In the genomic region with DNA sequence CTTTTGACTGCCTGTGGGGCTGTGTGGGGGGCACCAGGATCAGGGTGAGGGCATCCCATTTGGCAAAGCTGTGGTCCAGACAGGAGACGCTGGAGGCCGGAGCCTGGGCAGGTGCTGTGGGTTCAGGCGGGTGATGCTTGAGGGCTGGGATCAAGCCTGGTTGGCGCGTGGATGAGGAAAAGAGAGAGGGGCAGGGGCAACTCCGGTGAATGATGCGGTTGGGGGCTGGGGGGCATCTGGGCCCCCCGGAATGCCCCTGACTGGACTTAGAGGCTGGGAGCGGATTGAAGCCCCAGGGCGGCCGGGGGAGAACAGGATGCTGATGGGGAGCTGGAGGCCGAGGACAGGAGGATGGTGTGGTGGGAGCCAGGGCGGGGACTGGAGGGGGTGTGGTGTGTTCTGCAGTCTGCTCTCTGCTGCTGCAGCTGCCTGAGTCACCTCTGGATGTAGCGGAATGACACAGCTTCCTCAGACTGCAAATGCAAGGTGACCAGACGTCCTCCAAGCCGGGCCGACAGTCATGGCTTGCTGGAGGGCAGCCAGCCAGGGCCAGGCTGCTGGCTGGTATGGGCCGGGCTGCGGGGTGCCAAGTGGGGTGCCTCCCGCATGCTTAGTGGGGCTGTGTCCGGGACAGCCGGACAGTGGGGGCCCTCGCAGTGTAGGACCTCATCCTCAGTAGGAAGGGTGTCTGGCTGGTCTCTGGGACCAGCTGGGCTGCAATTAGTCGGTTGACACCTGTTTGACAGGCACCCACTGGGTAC, we compare ENCODE assay signal across 8 cellular contexts. TPM values are rescaled to one million over a fixed set of nuclear protein-coding genes. Genes with fewer than 3 reads are reported as not detected.
DNase-seq lines count a peak whose midpoint lies in the region; ATAC-seq and TF ChIP-seq lines count a peak whose summit lies in the region.

No MANE protein-coding gene starts in this region.

- H3K4me3 Mint-ChIP-seq in Caco-2 (ENCODE audit: unreplicated experiment): peak overlapping the region; percentile 18
- peak overlapping the region; percentile 88 for H3K4me3 Mint-ChIP-seq in activated T-helper 2 cell treated with anti-CD3 and anti-CD28 coated beads, Interferon-gamma antibody, Interleukin-2, Interleukin-4, amounts not matched to agents 10 μg/mL and 5 μg/mL and 100 μg/mL, durations not matched to agents 14 hours and 24 hours and 36 hours (ENCODE audit: low read depth)
- no peak overlapping the region for H3K4me3 Mint-ChIP-seq in glutamatergic neuron (ENCODE audit: unreplicated experiment)

- H3K27ac ChIP-seq in heart left ventricle (peak overlapping the region; percentile 90 to 100 (median 96)), skin epidermis (peak overlapping the region in 20 of 21 experiments; percentile 58 to 98 (median 90))

- TF ChIP-seq CTCF in Caco-2 (IDR thresholded peaks at IDR 0.05; ENCODE audit: insufficient read depth in 1 of 2, low read depth in 1 of 2, low read length in 1 of 2, severe bottlenecking in 1 of 2, unreplicated experiment in 1 of 2) (no peak), heart left ventricle (IDR thresholded peaks at IDR 0.05) (no peak), glutamatergic neuron (IDR thresholded peaks at IDR 0.05; ENCODE audit: partially characterized antibody, unreplicated experiment) (no peak)

- DNase-seq in Caco-2 (no peak), HS-27A (ENCODE audit: low read depth) (peak; percentile 75), heart left ventricle (peak in 4 of 5 donors; percentile 67 to 88 (median 74)), glutamatergic neuron (no peak), DMS153 (lab: John Stamatoyannopoulos, UW) (no peak)
- no peak for DNase-seq in activated T-helper 2 cell treated with anti-CD3 and anti-CD28 coated beads, Interferon-gamma antibody, Interleukin-2, Interleukin-4, amounts not matched to agents 10 μg/mL and 5 μg/mL and 100 μg/mL, durations not matched to agents 14 hours and 24 hours and 36 hours (ENCODE audit: low spot score)

- H3K4me1 Mint-ChIP-seq in Caco-2 (ENCODE audit: low read depth, unreplicated experiment): peaks cover 11% of the 10 kb centered on the region
- peaks cover 23% of the 10 kb centered on the region for H3K4me1 Mint-ChIP-seq in activated T-helper 2 cell treated with anti-CD3 and anti-CD28 coated beads, Interferon-gamma antibody, Interleukin-2, Interleukin-4, amounts not matched to agents 10 μg/mL and 5 μg/mL and 100 μg/mL, durations not matched to agents 14 hours and 24 hours and 36 hours (ENCODE audit: low read depth)
- peaks cover 13% of the 10 kb centered on the region for H3K4me1 Mint-ChIP-seq in glutamatergic neuron (ENCODE audit: low read depth, unreplicated experiment)

- ATAC-seq in heart left ventricle (peak in 3 of 4 donors; percentile 19 to 25 (median 24)), GM18520 (IDR thresholded peaks at IDR 0.05; ENCODE audit: unreplicated experiment) (no peak)

- peaks cover 41% of the 10 kb centered on the region for H3K36me3 Mint-ChIP-seq in Caco-2 (ENCODE audit: insufficient read depth, unreplicated experiment)
- peaks cover 3% of the 10 kb centered on the region for H3K36me3 Mint-ChIP-seq in activated T-helper 2 cell treated with anti-CD3 and anti-CD28 coated beads, Interferon-gamma antibody, Interleukin-2, Interleukin-4, amounts not matched to agents 10 μg/mL and 5 μg/mL and 100 μg/mL, durations not matched to agents 14 hours and 24 hours and 36 hours (ENCODE audit: low read depth)
- H3K36me3 Mint-ChIP-seq in glutamatergic neuron (ENCODE audit: unreplicated experiment): no peaks in the 10 kb centered on the region

- peaks cover 55% of the 10 kb centered on the region for H3K4me1 ChIP-seq in Caco-2
- peaks cover 22 to 79% (median 60%) of the 10 kb centered on the region in 12 donors for H3K4me1 ChIP-seq in heart left ventricle

- no peaks in the 10 kb centered on the region; the same call in 1 of the 2 replicates for H3K36me3 ChIP-seq in Caco-2 (ENCODE audit: control insufficient read depth, insufficient read depth, low read length)
- H3K36me3 ChIP-seq in heart left ventricle: peaks cover 0 to 14% (median 0%) of the 10 kb centered on the region in 9 donors

- H3K9me3 Mint-ChIP-seq in Caco-2 (ENCODE audit: unreplicated experiment) (no peaks in the 10 kb centered on the region), glutamatergic neuron (ENCODE audit: unreplicated experiment) (peaks cover 2% of the 10 kb centered on the region)
- H3K9me3 Mint-ChIP-seq in activated T-helper 2 cell treated with anti-CD3 and anti-CD28 coated beads, Interferon-gamma antibody, Interleukin-2, Interleukin-4, amounts not matched to agents 10 μg/mL and 5 μg/mL and 100 μg/mL, durations not matched to agents 14 hours and 24 hours and 36 hours: no peaks in the 10 kb centered on the region

- CTCF ChIA-PET in Caco-2 (lab: Charles Lee): no interaction called here

- H3K27me3 ChIP-seq in Caco-2 (replicated peaks; ENCODE audit: control insufficient read depth, insufficient read depth, low read length): no peaks in the 10 kb centered on the region
- H3K27me3 ChIP-seq in heart left ventricle: no peaks in the 10 kb centered on the region

- intact Hi-C loops in Caco-2 (cut with micrococcal nuclease; ENCODE audit: unreplicated experiment) (no loop called here), heart left ventricle (cut with DNase I) (loop anchor here in 2 of 10 donors (5.0 kb wide), 2 partner anchors 34 to 39 kb away; partner anchors contain the start of gene PSMG3 (in 1 of the 2))
- intact Hi-C loops in activated T-helper 2 cell treated with anti-CD3 and anti-CD28 coated beads, Interferon-gamma antibody, Interleukin-2, Interleukin-4, amounts not matched to agents 10 μg/mL and 5 μg/mL and 100 μg/mL, durations not matched to agents 14 hours and 24 hours and 36 hours (cut with micrococcal nuclease): loop anchor here (1.0 to 2.0 kb wide), 2 partner anchors 29 to 35 kb away; partner anchors contain the start of gene INTS1

- H3K4me3 ChIP-seq in Caco-2 (ENCODE audit: low read depth, low read length) (no peak overlapping the region), heart left ventricle (peak overlapping the region in 9 of 12 donors; percentile 59 to 94 (median 72)), skin epidermis (peak overlapping the region in 5 of 7 experiments; percentile 57 to 76 (median 60))

- POLR2A ChIA-PET in Caco-2 (lab: Charles Lee): interaction anchor here (1.1 kb wide), 1 partner anchor 22 kb away, joined by 4 read pairs; the partner anchor contains the start of gene TMEM184A

- no peaks in the 10 kb centered on the region for H3K27me3 Mint-ChIP-seq in Caco-2 (ENCODE audit: insufficient read depth, unreplicated experiment)
- H3K27me3 Mint-ChIP-seq in activated T-helper 2 cell treated with anti-CD3 and anti-CD28 coated beads, Interferon-gamma antibody, Interleukin-2, Interleukin-4, amounts not matched to agents 10 μg/mL and 5 μg/mL and 100 μg/mL, durations not matched to agents 14 hours and 24 hours and 36 hours (ENCODE audit: low read depth): no peaks in the 10 kb centered on the region
- peaks cover 4% of the 10 kb centered on the region for H3K27me3 Mint-ChIP-seq in glutamatergic neuron (ENCODE audit: unreplicated experiment)

- peak in 1 of 2 donors; percentile 43 for TF ChIP-seq POLR2A in heart left ventricle (IDR thresholded peaks at IDR 0.05)

- H3K27ac Mint-ChIP-seq in Caco-2 (ENCODE audit: unreplicated experiment) (peak overlapping the region; percentile 95), glutamatergic neuron (ENCODE audit: unreplicated experiment) (no peak overlapping the region)
- H3K27ac Mint-ChIP-seq in activated T-helper 2 cell treated with anti-CD3 and anti-CD28 coated beads, Interferon-gamma antibody, Interleukin-2, Interleukin-4, amounts not matched to agents 10 μg/mL and 5 μg/mL and 100 μg/mL, durations not matched to agents 14 hours and 24 hours and 36 hours: peak overlapping the region; percentile 87

- WGBS in heart left ventricle, 4 donors: 57 to 72% (median 67%) methylated on average over 14 to 24 of the region's 24 CpGs

- H3K9me3 ChIP-seq in Caco-2 (no peaks in the 10 kb centered on the region), heart left ventricle (no peaks in the 10 kb centered on the region)

- no TSS peak for BruUV-seq in Caco-2 (replicated peaks; lab: Mats Ljungman, UMichigan)

RNA-seq across cellular contexts. Expression of gene MAFK, which starts 3.2 kb away (rescaled TPM):
- total RNA-seq in Caco-2 (2022) (30.0 and 33.3 TPM in 2 replicates), heart left ventricle (100 to 1,000 TPM in 5 of 9 donors, 10 to 100 TPM in 4; 34.3 to 138 (median 121) TPM), glutamatergic neuron (ENCODE audit: unreplicated experiment) (10.5 TPM)
- total RNA-seq in activated T-helper 2 cell treated with anti-CD3 and anti-CD28 coated beads, Interferon-gamma antibody, Interleukin-2, Interleukin-4, amounts not matched to agents 10 μg/mL and 5 μg/mL and 100 μg/mL, durations not matched to agents 14 hours and 24 hours and 36 hours: 29.6 and 30.4 TPM in 2 replicates
- polyA plus RNA-seq in heart left ventricle: 100 to 1,000 TPM in 1 of 2 donors, 10 to 100 TPM in 1; 94.8 to 165 TPM

RNA-seq across cellular contexts. Expression of gene TMEM184A, which starts 22.3 kb away (rescaled TPM):
- total RNA-seq in Caco-2 (2022) (16.5 and 22.0 TPM in 2 replicates), heart left ventricle (under 1 TPM; 0.19 to 0.85 (median 0.47) TPM), glutamatergic neuron (ENCODE audit: unreplicated experiment) (20.7 TPM)
- 0.23 TPM in 1 of 2 replicates, not detected in the other for total RNA-seq in activated T-helper 2 cell treated with anti-CD3 and anti-CD28 coated beads, Interferon-gamma antibody, Interleukin-2, Interleukin-4, amounts not matched to agents 10 μg/mL and 5 μg/mL and 100 μg/mL, durations not matched to agents 14 hours and 24 hours and 36 hours
- under 1 TPM; 0.19 to 0.99 TPM for polyA plus RNA-seq in heart left ventricle

RNA-seq across cellular contexts. Expression of gene INTS1, which starts 29.6 kb away (rescaled TPM):
- total RNA-seq in Caco-2 (2022) (122 and 124 TPM in 2 replicates), heart left ventricle (10 to 100 TPM; 35.5 to 67.4 (median 45.3) TPM), glutamatergic neuron (ENCODE audit: unreplicated experiment) (108 TPM)
- 86.7 and 91.0 TPM in 2 replicates for total RNA-seq in activated T-helper 2 cell treated with anti-CD3 and anti-CD28 coated beads, Interferon-gamma antibody, Interleukin-2, Interleukin-4, amounts not matched to agents 10 μg/mL and 5 μg/mL and 100 μg/mL, durations not matched to agents 14 hours and 24 hours and 36 hours
- 10 to 100 TPM; 41.9 to 46.0 TPM for polyA plus RNA-seq in heart left ventricle

RNA-seq across cellular contexts. Expression of gene PSMG3, which starts 36.1 kb away (rescaled TPM):
- total RNA-seq in Caco-2 (2022) (35.1 and 38.1 TPM in 2 replicates), heart left ventricle (10 to 100 TPM in 8 of 9 donors, 1 to 10 TPM in 1; 7.3 to 27.6 (median 13.3) TPM), glutamatergic neuron (ENCODE audit: unreplicated experiment) (56.6 TPM)
- total RNA-seq in activated T-helper 2 cell treated with anti-CD3 and anti-CD28 coated beads, Interferon-gamma antibody, Interleukin-2, Interleukin-4, amounts not matched to agents 10 μg/mL and 5 μg/mL and 100 μg/mL, durations not matched to agents 14 hours and 24 hours and 36 hours: 44.5 and 45.9 TPM in 2 replicates
- 10 to 100 TPM; 34.3 to 36.5 TPM for polyA plus RNA-seq in heart left ventricle

Comparison
In these comparisons a context has a peak if more than half of its experiments do, and no peak if none do; other contexts are left out.
1. DNase-seq: peak in HS-27A (single experiment) and heart left ventricle (4 of 5); none in Caco-2 (0 of 2), activated T-helper 2 cell treated with anti-CD3 and anti-CD28 coated beads, Interferon-gamma antibody, Interleukin-2, Interleukin-4, amounts not matched to agents 10 μg/mL and 5 μg/mL and 100 μg/mL, durations not matched to agents 14 hours and 24 hours and 36 hours (single experiment), glutamatergic neuron (single experiment) and DMS153 (single experiment).